ENCODE assay signal across 10 cellular contexts in genomic region chr10:5070648-5071410, GRCh38. TPM values are rescaled to one million over a fixed set of nuclear protein-coding genes. Genes with fewer than 3 reads are reported as not detected.
DNase-seq lines count a peak whose midpoint lies in the region; ATAC-seq, FAIRE-seq and TF ChIP-seq lines count a peak whose summit lies in the region.
"Had no signal": no experiment of that assay in that cellular context is flagged by ENCODE, and none has a peak within 500 bp of the region (broad histone marks: within the 10 kb centered on the region; RNA-seq: fewer than 3 reads in every experiment).

No MANE protein-coding gene starts in this region.

- intact Hi-C loops in right cardiac atrium (cut with DNase I), result no loop called here
- intact Hi-C loops in prostate gland (cut with DNase I), result no loop called here

- peak overlapping the region; percentile 99 for H3K27ac Mint-ChIP-seq in astrocyte (ENCODE audit: unreplicated experiment)
- H3K27ac Mint-ChIP-seq: T-helper 1 cell treated with Interleukin-12 subunit alpha and Interleukin-12 subunit beta and Interleukin-4 antibody, amounts not matched to agents 30 μg/mL and 1 μg/mL, for 36 hours had no signal

- H3K4me2 ChIP-seq in BLaER1 (peak overlapping the region; percentile 35; the same call in 1 of the 2 replicates), astrocyte (ENCODE audit: low read length) (peak overlapping the region; percentile 42)

- H2AFZ ChIP-seq in astrocyte (ENCODE audit: low read depth, low read length), result peak overlapping the region; percentile 62

- TF ChIP-seq CTCF in astrocyte (IDR thresholded peaks at IDR 0.05; ENCODE audit: insufficient read depth, low read depth, low read length) (no peak), prostate gland (IDR thresholded peaks at IDR 0.05) (no peak)

- H3K4me3 Mint-ChIP-seq in astrocyte (ENCODE audit: unreplicated experiment), result peak overlapping the region; percentile 40
- H3K4me3 Mint-ChIP-seq: T-helper 1 cell treated with Interleukin-12 subunit alpha and Interleukin-12 subunit beta and Interleukin-4 antibody, amounts not matched to agents 30 μg/mL and 1 μg/mL, for 36 hours had no signal

- H3K27ac ChIP-seq in BLaER1, result no peak overlapping the region
- H3K27ac ChIP-seq in astrocyte (ENCODE audit: low read depth, low read length), result peak overlapping the region; percentile 18
- H3K27ac ChIP-seq in right cardiac atrium (ENCODE audit: low read length), result peak overlapping the region; percentile 89
- H3K27ac ChIP-seq in prostate gland, result peak overlapping the region; percentile 59 to 67

- H4K20me1 ChIP-seq in BLaER1 (no peaks in the 10 kb centered on the region), astrocyte (ENCODE audit: insufficient read depth, low read length) (no peaks in the 10 kb centered on the region)

- H3K4me1 ChIP-seq in BLaER1 (peaks cover 10% of the 10 kb centered on the region), astrocyte (ENCODE audit: insufficient read depth, low read length) (peaks cover 12% of the 10 kb centered on the region), right cardiac atrium (ENCODE audit: control insufficient read depth, insufficient read depth, low read length) (peaks cover 3% of the 10 kb centered on the region), prostate gland (replicated peaks) (no peaks in the 10 kb centered on the region)

- H3K79me2 ChIP-seq in astrocyte (ENCODE audit: insufficient read depth, low read length), result no peaks in the 10 kb centered on the region

- peaks cover 5% of the 10 kb centered on the region for H3K9me3 Mint-ChIP-seq in astrocyte (ENCODE audit: unreplicated experiment)

- H3K36me3 ChIP-seq in BLaER1 (no peaks in the 10 kb centered on the region), astrocyte (ENCODE audit: insufficient read depth, low read length) (no peaks in the 10 kb centered on the region), prostate gland (no peaks in the 10 kb centered on the region)

- TF ChIP-seq POLR2A in prostate gland (IDR thresholded peaks at IDR 0.05), result no peak

- peaks cover 1% of the 10 kb centered on the region for H3K36me3 Mint-ChIP-seq in astrocyte (ENCODE audit: low read depth, unreplicated experiment)

- H3K9me3 ChIP-seq in BLaER1 (peaks cover 24% of the 10 kb centered on the region), astrocyte (ENCODE audit: insufficient read depth, low read depth, low read length) (no peaks in the 10 kb centered on the region), right cardiac atrium (ENCODE audit: control insufficient read depth, low read length) (no peaks in the 10 kb centered on the region), prostate gland (no peaks in the 10 kb centered on the region)

- H3K4me3 ChIP-seq in BLaER1 (no peak overlapping the region), astrocyte (ENCODE audit: insufficient read depth, low read depth, low read length) (no peak overlapping the region), right cardiac atrium (ENCODE audit: low read length) (no peak overlapping the region), prostate gland (no peak overlapping the region)

- H3K27me3 Mint-ChIP-seq in astrocyte (ENCODE audit: low read depth, unreplicated experiment), result no peaks in the 10 kb centered on the region

- peaks cover 17% of the 10 kb centered on the region for H3K4me1 Mint-ChIP-seq in astrocyte (ENCODE audit: low read depth, unreplicated experiment)

- no peak for FAIRE-seq in astrocyte (lab: Jason Lieb, UNC)

- ATAC-seq in right cardiac atrium, result peak in 1 of 2 donors; percentile 8
- ATAC-seq in GM18867 (IDR thresholded peaks at IDR 0.05; ENCODE audit: unreplicated experiment), result no peak
- no peak for ATAC-seq in HG03354 (IDR thresholded peaks at IDR 0.05; ENCODE audit: poor library complexity, severe bottlenecking, unreplicated experiment)
- ATAC-seq in HG03135 (IDR thresholded peaks at IDR 0.05; ENCODE audit: unreplicated experiment), result no peak

- DNase-seq in astrocyte (ENCODE audit: low read depth), result peak; percentile 14
- no peak for DNase-seq in right cardiac atrium
- no peak for DNase-seq in prostate gland (ENCODE audit: low spot score)
- no peak for DNase-seq in NCI-H2029 treated with DMSO at 0.1 percent for 48 hours (lab: John Stamatoyannopoulos, UW)
- DNase-seq: COR-L47 had no signal

- H3K27me3 ChIP-seq in BLaER1, result no peaks in the 10 kb centered on the region
- H3K27me3 ChIP-seq in astrocyte (ENCODE audit: insufficient read depth, low read length), result no peaks in the 10 kb centered on the region
- no peaks in the 10 kb centered on the region for H3K27me3 ChIP-seq in right cardiac atrium (ENCODE audit: control insufficient read depth, insufficient read depth)
- H3K27me3 ChIP-seq in prostate gland (replicated peaks; ENCODE audit: insufficient read depth), result no peaks in the 10 kb centered on the region

- no peak overlapping the region for H3K9ac ChIP-seq in BLaER1
- peak overlapping the region; percentile 18 for H3K9ac ChIP-seq in astrocyte (ENCODE audit: low read length)

RNA-seq across cellular contexts. Expression of gene AKR1C3, which starts 23.4 kb away (rescaled TPM):
- total RNA-seq in astrocyte (0.43 and 1.0 TPM in 2 replicates), right cardiac atrium (10 to 100 TPM; 28.1 to 60.8 (median 54.1) TPM), prostate gland (10 to 100 TPM in 1 of 2 donors, 1 to 10 TPM in 1; 6.5 to 12.8 TPM)
- polyA plus RNA-seq in right cardiac atrium, result 40.3 TPM
